In the genomic region with DNA sequence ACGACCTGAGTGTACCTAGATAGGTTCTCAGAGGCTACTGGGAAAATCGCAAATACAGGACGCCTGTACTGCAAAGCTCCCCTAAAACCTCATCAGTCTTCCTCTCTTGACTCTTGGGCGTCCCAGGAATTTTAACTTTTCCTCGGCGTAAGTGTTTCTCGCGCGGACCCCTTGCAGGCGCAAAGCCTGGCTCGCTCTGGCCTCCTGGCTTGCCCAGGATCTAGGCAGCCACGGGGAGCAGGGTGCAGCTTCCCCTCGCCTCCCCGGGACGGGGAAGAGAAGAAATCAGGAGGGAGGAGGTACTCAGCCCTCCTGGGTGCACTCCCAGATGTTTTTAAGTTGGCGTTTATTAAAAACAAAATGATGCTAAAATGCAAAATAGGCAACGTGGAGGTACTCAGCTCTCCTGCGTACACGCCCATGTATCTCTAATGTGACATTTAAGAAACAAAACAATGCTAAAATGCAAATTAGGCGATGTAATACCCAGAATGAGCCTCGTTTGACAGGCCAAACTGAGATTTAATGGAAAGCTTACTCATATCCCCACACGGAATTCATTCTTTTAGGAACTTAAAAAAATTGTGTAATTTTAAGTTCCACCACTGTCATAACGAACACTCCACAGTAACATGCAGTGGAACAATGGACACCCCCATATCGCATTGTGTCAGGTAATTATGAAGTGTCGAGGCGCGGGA, we compare ENCODE assay signal across 9 cellular contexts. TPM values are rescaled to one million over a fixed set of nuclear protein-coding genes. Genes with fewer than 3 reads are reported as not detected.
DNase-seq lines count a peak whose midpoint lies in the region; ATAC-seq, FAIRE-seq and TF ChIP-seq lines count a peak whose summit lies in the region.
"Had no signal": no experiment of that assay in that cellular context is flagged by ENCODE, and none has a peak within 500 bp of the region (broad histone marks: within the 10 kb centered on the region; RNA-seq: fewer than 3 reads in every experiment).

No MANE protein-coding gene starts in this region.

- H3K27me3 Mint-ChIP-seq in CD8-positive, alpha-beta T cell (ENCODE audit: low read depth): peaks cover 46% of the 10 kb centered on the region

- H3K36me3 ChIP-seq in CD8-positive, alpha-beta T cell (ENCODE audit: insufficient read depth, low read length): no peaks in the 10 kb centered on the region
- H3K36me3 ChIP-seq in endothelial cell of umbilical vein (ENCODE audit: control insufficient read depth in 2 of 2, extremely low read depth in 1 of 2, insufficient read depth in 2 of 2, low read length in 2 of 2): no peaks in the 10 kb centered on the region
- H3K36me3 ChIP-seq in osteoblast (ENCODE audit: insufficient read depth, low read length): no peaks in the 10 kb centered on the region
- no peaks in the 10 kb centered on the region for H3K36me3 ChIP-seq in pancreas

- POLR2A ChIA-PET in CD8-positive, alpha-beta T cell (lab: Charles Lee): interaction anchor here (0.8 to 1.3 kb wide), 2 partner anchors 16 to 30 kb away, joined by 3 read pairs; no protein-coding TSS in a partner anchor
- POLR2A ChIA-PET in endothelial cell of umbilical vein (lab: Charles Lee): no interaction called here

- peaks cover 44% of the 10 kb centered on the region for H3K27me3 ChIP-seq in CD8-positive, alpha-beta T cell (ENCODE audit: insufficient read depth, low read length)
- peaks cover 19 to 25% of the 10 kb centered on the region in 2 experiments for H3K27me3 ChIP-seq in endothelial cell of umbilical vein (ENCODE audit: control insufficient read depth in 2 of 2, insufficient read depth in 2 of 2, low read length in 2 of 2)
- H3K27me3 ChIP-seq in osteoblast (ENCODE audit: insufficient read depth, low read length): peaks cover 57% of the 10 kb centered on the region
- H3K27me3 ChIP-seq in pancreas: no peaks in the 10 kb centered on the region

- no peaks in the 10 kb centered on the region for H3K9me3 Mint-ChIP-seq in CD8-positive, alpha-beta T cell

- H3K9me1 ChIP-seq in endothelial cell of umbilical vein (replicated peaks; ENCODE audit: control insufficient read depth, extremely low read depth, insufficient read depth, low read length): no peaks in the 10 kb centered on the region

- peak overlapping the region; percentile 67 for H3K4me3 ChIP-seq in CD8-positive, alpha-beta T cell (ENCODE audit: low read depth, low read length)
- H3K4me3 ChIP-seq in endothelial cell of umbilical vein (replicated peaks in 1 of 3; ENCODE audit: insufficient read depth in 1 of 3, low read depth in 1 of 3, low read length in 3 of 3) (peak overlapping the region in 2 of 3 experiments; percentile 61 to 66), osteoblast (ENCODE audit: insufficient read depth, low read length) (peak overlapping the region; percentile 73), pancreas (peak overlapping the region in 2 of 4 donors; percentile 55 to 72)

- H3K27ac ChIP-seq in CD8-positive, alpha-beta T cell (ENCODE audit: low read depth, low read length): no peak overlapping the region
- H3K27ac ChIP-seq in endothelial cell of umbilical vein (ENCODE audit: insufficient read depth, low read depth, low read length): no peak overlapping the region
- no peak overlapping the region for H3K27ac ChIP-seq in osteoblast (ENCODE audit: low read depth, low read length)
- H3K27ac ChIP-seq in pancreas: no peak overlapping the region

- peaks cover 28% of the 10 kb centered on the region for H3K4me1 ChIP-seq in CD8-positive, alpha-beta T cell (ENCODE audit: insufficient read depth, low read length)
- H3K4me1 ChIP-seq in endothelial cell of umbilical vein (ENCODE audit: control insufficient read depth, extremely low read depth, insufficient read depth, low read length) (peaks cover 34% of the 10 kb centered on the region), osteoblast (ENCODE audit: insufficient read depth, low read length) (peaks cover 33% of the 10 kb centered on the region), pancreas (no peaks in the 10 kb centered on the region)

- H3K4me2 ChIP-seq in endothelial cell of umbilical vein (ENCODE audit: insufficient read depth, low read length) (peak overlapping the region; percentile 82), osteoblast (ENCODE audit: insufficient read depth, low read length) (peak overlapping the region; percentile 94)

- peaks cover 1% of the 10 kb centered on the region for H3K79me2 ChIP-seq in endothelial cell of umbilical vein (ENCODE audit: control insufficient read depth, insufficient read depth, low read length)
- H3K79me2 ChIP-seq in osteoblast (ENCODE audit: insufficient read depth, low read length): no peaks in the 10 kb centered on the region

- no peak for TF ChIP-seq CTCF in CD8-positive, alpha-beta T cell (IDR thresholded peaks at IDR 0.05)
- TF ChIP-seq CTCF in endothelial cell of umbilical vein (IDR thresholded peaks at IDR 0.05; ENCODE audit: extremely low read depth in 1 of 2, insufficient read depth in 1 of 2, low read depth in 1 of 2, low read length in 2 of 2) (no peak), osteoblast (IDR thresholded peaks at IDR 0.05; ENCODE audit: extremely low read depth, low read depth, low read length) (no peak), pancreas (IDR thresholded peaks at IDR 0.05) (no peak)

- H3K4me3 Mint-ChIP-seq in CD8-positive, alpha-beta T cell: peak overlapping the region; percentile 90

- no peak overlapping the region for H3K9ac ChIP-seq in endothelial cell of umbilical vein (replicated peaks; ENCODE audit: extremely low read depth, insufficient read depth, low read length)

- TF ChIP-seq POLR2A in endothelial cell of umbilical vein (IDR thresholded peaks at IDR 0.05; ENCODE audit: low read depth, low read length): no peak

- no peaks in the 10 kb centered on the region for H3K9me3 ChIP-seq in CD8-positive, alpha-beta T cell (ENCODE audit: low read length)
- no peaks in the 10 kb centered on the region for H3K9me3 ChIP-seq in endothelial cell of umbilical vein (replicated peaks; ENCODE audit: control insufficient read depth, insufficient read depth, low read length)
- no peaks in the 10 kb centered on the region for H3K9me3 ChIP-seq in osteoblast (ENCODE audit: low read depth, low read length)
- no peaks in the 10 kb centered on the region for H3K9me3 ChIP-seq in pancreas

- intact Hi-C loops in CD8-positive, alpha-beta T cell (cut with DNase I, micrococcal nuclease): loop anchor here in 1 of 2 experiments (2.0 kb wide), 1 partner anchor 28 kb away; no protein-coding TSS in a partner anchor
- intact Hi-C loops in endothelial cell of umbilical vein (cut with micrococcal nuclease) (no loop called here), pancreas (cut with DNase I) (no loop called here)

- H2AFZ ChIP-seq in endothelial cell of umbilical vein (ENCODE audit: low read depth, low read length) (peak overlapping the region; percentile 74), osteoblast (ENCODE audit: low read length) (peak overlapping the region; percentile 96)

- H3K27ac Mint-ChIP-seq in CD8-positive, alpha-beta T cell: no peak overlapping the region

- FAIRE-seq in endothelial cell of umbilical vein (lab: Jason Lieb, UNC): no peak
- FAIRE-seq in pancreas (lab: Jason Lieb, UNC): no peak

- ATAC-seq in CD8-positive, alpha-beta T cell: peak; percentile 6
- ATAC-seq in pancreas: no peak

- CTCF ChIA-PET in CD8-positive, alpha-beta T cell (lab: Charles Lee): interaction anchor here (1.1 kb wide), 1 partner anchor 169 kb away, joined by 3 read pairs; no protein-coding TSS in a partner anchor
- CTCF ChIA-PET in endothelial cell of umbilical vein (lab: Charles Lee): interaction anchor here (0.8 to 4.0 kb wide), 10 partner anchors 21 to 460 kb away, joined by 3 to 20 read pairs (median 4); a partner anchor contains a TSS

- H3K4me1 Mint-ChIP-seq in CD8-positive, alpha-beta T cell (ENCODE audit: low read depth): peaks cover 18% of the 10 kb centered on the region

- BruUV-seq in endothelial cell of umbilical vein (replicated peaks; lab: Mats Ljungman, UMichigan): no TSS peak

- H4K20me1 ChIP-seq in endothelial cell of umbilical vein (replicated peaks; ENCODE audit: control insufficient read depth, extremely low read depth, insufficient read depth, low read length) (no peaks in the 10 kb centered on the region), osteoblast (ENCODE audit: insufficient read depth, low read length) (peaks cover 7% of the 10 kb centered on the region)

- 44 to 46% methylated on average over 27 of the region's 27 CpGs for WGBS in pancreas, 2 donors

- DNase-seq in CD8-positive, alpha-beta T cell: peak in 1 of 7 experiments; percentile 4
- DNase-seq in NCI-H526 treated with DMSO at 0.1 percent for 48 hours (lab: John Stamatoyannopoulos, UW) (peak; percentile 56), endothelial cell of umbilical vein (ENCODE audit: low read depth, low spot score) (no peak), osteoblast (ENCODE audit: insufficient read length, low spot score, missing footprints) (peak; percentile 73), occipital lobe (lab: John Stamatoyannopoulos, UW) (no peak), NCI-H1105 treated with DMSO at 0.1 percent for 48 hours (lab: John Stamatoyannopoulos, UW) (no peak), NCI-H1930 (lab: John Stamatoyannopoulos, UW) (no peak), pancreas (no peak)
- DNase-seq: activated naive CD4-positive, alpha-beta T cell had no signal

- dilution Hi-C loops in endothelial cell of umbilical vein (cut with MboI; ENCODE audit: extremely low pct_ligation_motif_present, low sequenced_read_pairs): no loop called here

- H3K36me3 Mint-ChIP-seq in CD8-positive, alpha-beta T cell: peaks cover 3% of the 10 kb centered on the region

RNA-seq across cellular contexts. Expression of a gene that starts 1.6 kb away (rescaled TPM):
- under 1 TPM; 0.19 to 0.44 TPM for total RNA-seq in CD8-positive, alpha-beta T cell
- total RNA-seq in endothelial cell of umbilical vein (6.1 and 6.6 TPM in 2 replicates), osteoblast (3.6 and 12.1 TPM in 2 replicates), occipital lobe (56.9 TPM), pancreas (1 to 10 TPM; 1.1 to 3.4 (median 2.0) TPM)
- polyA plus RNA-seq in endothelial cell of umbilical vein (0.30 and 0.35 TPM in 2 replicates), pancreas (1 to 10 TPM; 1.7 to 3.5 TPM)
- polyA plus RNA-seq in endothelial cell of umbilical vein (2011; cell fraction: cytosol; rRNA removed): 0.48 and 0.63 TPM in 2 replicates
- 1.5 TPM in 2 replicates for polyA plus RNA-seq in endothelial cell of umbilical vein (2011; cell fraction: nucleus; rRNA removed)
- 3.0 and 3.6 TPM in 2 replicates for polyA plus RNA-seq in endothelial cell of umbilical vein (2012)
- 0.85 and 1.2 TPM in 2 replicates for polyA minus RNA-seq in endothelial cell of umbilical vein
- polyA minus RNA-seq in endothelial cell of umbilical vein (2011; cell fraction: cytosol; rRNA and poly(A)+ RNA removed): not detected
- polyA minus RNA-seq in endothelial cell of umbilical vein (2011; cell fraction: nucleus; rRNA and poly(A)+ RNA removed): 4.0 and 5.7 TPM in 2 replicates

RNA-seq across cellular contexts. Expression of a gene that starts 29.0 kb away (rescaled TPM):
- 1 to 10 TPM; 3.7 to 4.7 TPM for total RNA-seq in CD8-positive, alpha-beta T cell
- total RNA-seq in endothelial cell of umbilical vein (9.3 and 10.6 TPM in 2 replicates), osteoblast (12.3 and 13.0 TPM in 2 replicates), occipital lobe (11.5 TPM), pancreas (10 to 100 TPM in 1 of 6 donors, 1 to 10 TPM in 5; 5.3 to 10.1 (median 6.5) TPM)
- polyA plus RNA-seq in endothelial cell of umbilical vein (6.3 and 7.6 TPM in 2 replicates), pancreas (1 to 10 TPM; 2.7 to 6.1 TPM)
- 6.5 and 6.8 TPM in 2 replicates for polyA plus RNA-seq in endothelial cell of umbilical vein (2011; cell fraction: cytosol; rRNA removed)
- 5.1 and 5.5 TPM in 2 replicates for polyA plus RNA-seq in endothelial cell of umbilical vein (2011; cell fraction: nucleus; rRNA removed)
- polyA plus RNA-seq in endothelial cell of umbilical vein (2012): 6.5 and 10.2 TPM in 2 replicates
- polyA minus RNA-seq in endothelial cell of umbilical vein: 17.8 and 18.0 TPM in 2 replicates
- polyA minus RNA-seq in endothelial cell of umbilical vein (2011; cell fraction: cytosol; rRNA and poly(A)+ RNA removed): 11.4 TPM
- 34.0 and 35.5 TPM in 2 replicates for polyA minus RNA-seq in endothelial cell of umbilical vein (2011; cell fraction: nucleus; rRNA and poly(A)+ RNA removed)

Comparison
In these comparisons a context has a peak if more than half of its experiments do, and no peak if none do; other contexts are left out.
1. DNase-seq: peak in NCI-H526 treated with DMSO at 0.1 percent for 48 hours (single experiment) and osteoblast (single experiment); none in endothelial cell of umbilical vein (single experiment), occipital lobe (single experiment), NCI-H1105 treated with DMSO at 0.1 percent for 48 hours (single experiment), NCI-H1930 (0 of 2) and pancreas (0 of 6).